Comparison of ENCODE assay signal across 7 cellular contexts in the genomic region with DNA sequence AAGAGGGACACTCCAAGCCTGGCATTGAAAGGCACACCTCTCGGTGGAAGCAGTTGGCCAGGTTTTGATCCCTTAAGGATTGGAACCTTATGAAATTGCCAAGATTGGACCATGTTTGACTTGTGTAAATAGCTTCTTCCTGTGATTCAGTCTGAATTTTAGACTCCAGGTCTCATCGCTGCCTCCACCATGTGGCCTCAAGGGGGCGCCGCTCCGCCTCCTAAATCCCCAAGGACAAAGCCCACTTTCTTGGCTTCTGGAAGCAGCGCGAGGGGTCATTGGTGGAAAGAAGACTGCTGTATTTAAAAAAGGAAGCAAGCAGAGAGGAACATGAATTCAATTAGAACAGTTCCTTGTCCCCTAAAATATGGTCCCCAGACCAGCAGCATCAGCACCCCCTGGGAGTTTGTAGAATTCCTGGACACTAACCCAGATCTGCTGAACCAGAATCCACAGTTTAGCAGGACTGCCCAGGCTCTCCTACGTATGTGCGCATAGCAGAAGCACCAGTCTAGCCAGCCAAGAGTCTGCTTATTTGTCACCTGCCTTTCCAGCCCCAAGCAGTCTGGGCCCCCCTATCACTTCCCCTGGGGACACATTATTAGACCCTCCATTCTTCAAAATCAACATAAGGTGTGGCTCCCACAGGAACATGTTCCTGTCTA.
DNase-seq lines count a peak whose midpoint lies in the region; ATAC-seq and TF ChIP-seq lines count a peak whose summit lies in the region.

No MANE protein-coding gene starts in this region.

- TF ChIP-seq CTCF in LNCAP (IDR thresholded peaks at IDR 0.05): peak; percentile 79
- TF ChIP-seq CTCF in fibroblast of pulmonary artery (IDR thresholded peaks at IDR 0.05; ENCODE audit: low read length, missing control alignments): peak; percentile 86
- no peak for TF ChIP-seq CTCF in omental fat pad (IDR thresholded peaks at IDR 0.05)

- H3K4me3 ChIP-seq in fibroblast of pulmonary artery (replicated peaks; ENCODE audit: low read depth, low read length): no peak overlapping the region

- in situ Hi-C loops in G401 (cut with HindIII; ENCODE audit: low sequenced_read_pairs) (no loop called here), SK-MEL-5 (cut with HindIII; ENCODE audit: low pct_unique_long_range_greater_than_20kb, low sequenced_read_pairs) (no loop called here)

- ATAC-seq in omental fat pad (ENCODE audit: low FRiP score) (peak; percentile 7), GM19395 (IDR thresholded peaks at IDR 0.05; ENCODE audit: unreplicated experiment) (no peak)

- peak; percentile 33 for DNase-seq in G401 (ENCODE audit: low spot score)
- peak; percentile 82 for DNase-seq in SK-MEL-5 (ENCODE audit: low read depth, low spot score)
- peak; percentile 81 for DNase-seq in fibroblast of pulmonary artery (ENCODE audit: low read depth)
- DNase-seq in omental fat pad (ENCODE audit: low spot score): peak; percentile 50
- no peak for DNase-seq in NCI-H2107 (lab: John Stamatoyannopoulos, UW)

Comparison
In these comparisons a context has a peak if more than half of its experiments do, and no peak if none do; other contexts are left out.
1. CTCF ChIP-seq: peak in LNCAP (single experiment) and fibroblast of pulmonary artery (single experiment); none in omental fat pad (0 of 3).